ENCODE assay signal across 36 cellular contexts in the genomic region with DNA sequence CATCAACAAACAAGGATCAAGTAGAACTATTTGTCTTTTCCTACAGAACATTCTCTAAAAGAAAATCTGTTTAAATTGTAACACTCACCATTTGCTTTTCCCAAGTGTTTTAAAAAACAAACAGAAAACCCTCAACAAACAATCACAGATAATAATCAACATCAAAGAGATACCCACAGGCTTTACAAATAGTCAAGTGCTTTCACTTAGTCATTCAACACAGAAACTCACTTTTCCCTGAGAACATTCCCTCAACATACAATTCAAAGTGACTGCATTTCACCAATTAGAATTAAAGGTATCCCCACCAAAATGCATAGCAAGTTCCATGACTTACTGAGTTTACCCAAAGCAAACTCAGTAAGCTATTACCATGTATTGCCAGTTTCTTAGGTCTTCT.
"Had no signal": no experiment of that assay in that cellular context is flagged by ENCODE, and none has a peak within 500 bp of the region (broad histone marks: within the 10 kb centered on the region; RNA-seq: fewer than 3 reads in every experiment).

No MANE protein-coding gene starts in this region.

- H3K27me3 ChIP-seq: MG63 had no signal

- H3K4me3 ChIP-seq: MG63 had no signal

- DNase-seq: Karpas-422, Kasumi-1, MG63, MM.1S, MV-4-11, NCI-H1048, NCI-H1092, NCI-H1092 treated with DMSO at 0.1 percent for 48 hours, NCI-H1105, NCI-H1105 treated with DMSO at 0.1 percent for 48 hours, NCI-H1417, NCI-H1417 treated with DMSO at 0.1 percent for 48 hours, NCI-H1436, NCI-H1436 treated with DMSO at 0.1 percent for 48 hours, NCI-H146, NCI-H1694, NCI-H1694 treated with DMSO at 0.1 percent for 48 hours, NCI-H187, NCI-H187 treated with DMSO at 0.1 percent for 48 hours, NCI-H1930, NCI-H2029, NCI-H2029 treated with DMSO at 0.1 percent for 48 hours, NCI-H2081, NCI-H2081 treated with DMSO at 0.1 percent for 48 hours, NCI-H2107, NCI-H2171, NCI-H2171 treated with DMSO at 0.1 percent for 48 hours, NCI-H2227 treated with DMSO at 0.1 percent for 48 hours, NCI-H226, NCI-H345, NCI-H446, NCI-H446 treated with DMSO at 0.1 percent for 48 hours, NCI-H510A, NCI-H510A treated with DMSO at 0.1 percent for 48 hours, NCI-H524, NCI-H524 treated with DMSO at 0.1 percent for 48 hours had no signal

- H3K9me3 ChIP-seq: MG63 had no signal
